In the genomic region with DNA sequence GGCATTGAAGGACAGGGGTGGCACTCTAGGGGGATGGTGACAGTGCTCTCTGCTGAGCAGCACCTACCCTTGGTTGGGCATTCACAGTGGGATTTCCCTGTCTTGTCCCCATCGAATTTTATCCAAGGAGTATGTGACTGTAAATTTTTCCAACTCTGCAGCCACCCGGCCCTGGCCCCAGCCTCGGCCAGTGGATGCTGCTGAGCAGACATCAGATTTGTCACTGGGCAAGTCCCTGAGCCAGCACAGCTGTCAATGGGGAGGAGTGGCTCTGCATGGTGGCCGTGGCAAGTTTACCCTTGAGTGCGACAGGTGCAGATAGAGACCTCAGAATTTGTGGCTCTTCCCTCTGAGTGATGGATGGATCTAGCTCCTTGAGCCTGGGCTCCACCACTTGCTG, we compare ENCODE assay signal across 29 cellular contexts.
"Had no signal": no experiment of that assay in that cellular context is flagged by ENCODE, and none has a peak within 500 bp of the region (broad histone marks: within the 10 kb centered on the region; RNA-seq: fewer than 3 reads in every experiment).

No MANE protein-coding gene starts in this region.

- H3K4me1 ChIP-seq: colonic mucosa, esophagus squamous epithelium, heart right ventricle, left lung, psoas muscle, sigmoid colon, tibial nerve, upper lobe of left lung had no signal

- H3K27ac ChIP-seq: colonic mucosa, esophagus squamous epithelium, heart right ventricle, left lung, ovary, psoas muscle, sigmoid colon, thoracic aorta, tibial nerve, upper lobe of left lung had no signal

- H3K9me3 ChIP-seq: colonic mucosa, esophagus squamous epithelium, heart right ventricle, left lung, ovary, psoas muscle, sigmoid colon, thoracic aorta, tibial nerve, upper lobe of left lung had no signal

- DNase-seq: colonic mucosa; dermis blood vessel endothelial cell; effector memory CD4-positive, alpha-beta T cell; erythroblast; esophagus squamous epithelium; foreskin melanocyte; glutamatergic neuron; heart right ventricle; hippocampal formation; left cardiac atrium; left lung; mammary epithelial cell; mesendoderm; naive thymus-derived CD8-positive, alpha-beta T cell; nephron progenitor cell; occipital lobe; ovary; posterior cingulate gyrus; psoas muscle; right cardiac atrium; sigmoid colon; stimulated activated CD4-positive, alpha-beta T cell treated with anti-CD3 and anti-CD28 coated beads, Interleukin-2, amount 100 ng/mL, for 24 hours; stimulated activated CD4-positive, alpha-beta T cell treated with anti-CD3 and anti-CD28 coated beads, Interleukin-4, amount 100 ng/mL, for 24 hours; stimulated activated naive CD8-positive, alpha-beta T cell treated with anti-CD3 and anti-CD28 coated beads, Interleukin-15, Interleukin-2, amounts not matched to agents 100 U/mL and 50 U/mL, for 24 hours; substantia nigra; upper lobe of left lung had no signal

- H3K27me3 ChIP-seq: ovary, upper lobe of left lung had no signal

- H3K4me3 ChIP-seq: colonic mucosa, esophagus squamous epithelium, heart right ventricle, left lung, ovary, psoas muscle, sigmoid colon, thoracic aorta, tibial nerve, upper lobe of left lung had no signal

- H3K36me3 ChIP-seq: colonic mucosa, esophagus squamous epithelium, heart right ventricle, left lung, ovary, sigmoid colon, thoracic aorta, tibial nerve, upper lobe of left lung had no signal

- ATAC-seq: heart right ventricle; left cardiac atrium; left lung; naive thymus-derived CD8-positive, alpha-beta T cell; psoas muscle; right cardiac atrium; stimulated activated effector memory CD8-positive, alpha-beta T cell treated with anti-CD3 and anti-CD28 coated beads, Interleukin-12 subunit alpha, Interleukin-12 subunit beta, amount 100 ng/mL, for 72 hours; stimulated activated naive CD8-positive, alpha-beta T cell treated with anti-CD3 and anti-CD28 coated beads, Interleukin-15, Interleukin-2, amounts not matched to agents 100 U/mL and 50 U/mL, for 24 hours had no signal
